Comparison of ENCODE assay signal across 14 cellular contexts in genomic region chr22:19610518-19611253, GRCh38.
DNase-seq lines count a peak whose midpoint lies in the region; ATAC-seq, FAIRE-seq and TF ChIP-seq lines count a peak whose summit lies in the region.
"Had no signal": no experiment of that assay in that cellular context is flagged by ENCODE, and none has a peak within 500 bp of the region (broad histone marks: within the 10 kb centered on the region; RNA-seq: fewer than 3 reads in every experiment).

No MANE protein-coding gene starts in this region.

- BruUV-seq in OCI-LY7 (replicated peaks; lab: Mats Ljungman, UMichigan) (no TSS peak), K562 (replicated peaks; lab: Mats Ljungman, UMichigan) (no TSS peak)

- no peaks in the 10 kb centered on the region for H3K9me3 Mint-ChIP-seq in activated CD4-positive, alpha-beta T cell treated with anti-CD3 and anti-CD28 coated beads, Interleukin-2, amount 10 ng/mL, durations not matched to agents 24 days and 14 days
- H3K9me3 Mint-ChIP-seq in stimulated activated memory B cell treated with anti-CD40 and anti-IgM and Interleukin-4, amounts not matched to agents 10 μg/mL and 1 μg/mL and 100 μg/mL, for 72 hours, result no peaks in the 10 kb centered on the region

- H3K4me3 ChIP-seq in OCI-LY7 (ENCODE audit: low read depth, low read length, poor library complexity, severe bottlenecking), result no peak overlapping the region
- no peak overlapping the region for H3K4me3 ChIP-seq in K562
- H3K4me3 ChIP-seq in ascending aorta, result no peak overlapping the region
- H3K4me3 ChIP-seq: esophagus muscularis mucosa, hepatocyte, lung had no signal

- peaks cover 87 to 95% of the 10 kb centered on the region in 2 experiments for H3K27me3 ChIP-seq in K562 (ENCODE audit: control insufficient read depth in 2 of 2, insufficient read depth in 2 of 2, low read length in 2 of 2)
- H3K27me3 ChIP-seq in ascending aorta, result no peaks in the 10 kb centered on the region

- H2AFZ ChIP-seq in OCI-LY7 (ENCODE audit: low read length) (no peak overlapping the region), K562 (ENCODE audit: low read depth, low read length) (no peak overlapping the region)
- H2AFZ ChIP-seq: hepatocyte had no signal

- ATAC-seq in K562 (peak; percentile 14), esophagus mucosa (no peak), Right ventricle myocardium inferior (no peak)
- ATAC-seq in stimulated activated memory B cell treated with anti-CD40 and anti-IgM and Interleukin-4, amounts not matched to agents 10 μg/mL and 1 μg/mL and 100 μg/mL, for 72 hours, result peak; percentile 61

- TF ChIP-seq EP300 in K562 (IDR thresholded peaks at IDR 0.05; ENCODE audit: low read length), result no peak

- intact Hi-C loops in activated CD4-positive, alpha-beta T cell treated with anti-CD3 and anti-CD28 coated beads, Interleukin-2, amount 10 ng/mL, durations not matched to agents 24 days and 14 days (cut with micrococcal nuclease), result loop anchor here (1.0 kb wide), 1 partner anchor 34 kb away; no protein-coding TSS in a partner anchor
- intact Hi-C loops in OCI-LY7 (cut with micrococcal nuclease; ENCODE audit: unreplicated experiment) (no loop called here), K562 (cut with micrococcal nuclease) (no loop called here), Right ventricle myocardium inferior (cut with DNase I) (no loop called here), ascending aorta (cut with DNase I) (no loop called here)

- no peak for FAIRE-seq in K562 (lab: Jason Lieb, UNC)

- no peaks in the 10 kb centered on the region for H4K20me1 ChIP-seq in OCI-LY7 (ENCODE audit: insufficient read depth, low read length)
- peaks cover 31% of the 10 kb centered on the region for H4K20me1 ChIP-seq in K562 (replicated peaks; ENCODE audit: control insufficient read depth, insufficient read depth, low read length)

- DNase-seq in activated CD4-positive, alpha-beta T cell treated with anti-CD3 and anti-CD28 coated beads, Interleukin-2, amount 10 ng/mL, durations not matched to agents 24 days and 14 days, result peak; percentile 63
- no peak for DNase-seq in activated CD4-positive, alpha-beta T cell treated with anti-CD3 and anti-CD28 coated beads for 4 hours
- DNase-seq in OCI-LY7 (ENCODE audit: low spot score) (peak; percentile 24), K562 (ENCODE audit: extremely low read depth in 1 of 4, low spot score in 3 of 4) (no peak), Right ventricle myocardium inferior (ENCODE audit: missing footprints) (no peak), ascending aorta (ENCODE audit: low spot score in 2 of 2) (no peak)
- DNase-seq: EL, nucleus accumbens had no signal

- H3K36me3 ChIP-seq in OCI-LY7 (ENCODE audit: insufficient read depth, low read length), result no peaks in the 10 kb centered on the region
- H3K36me3 ChIP-seq in K562 (ENCODE audit: control insufficient read depth, insufficient read depth, low read length), result no peaks in the 10 kb centered on the region
- no peaks in the 10 kb centered on the region for H3K36me3 ChIP-seq in ascending aorta
- H3K36me3 ChIP-seq: esophagus muscularis mucosa had no signal

- H3K4me1 ChIP-seq in OCI-LY7 (ENCODE audit: insufficient read depth, low read length, poor library complexity, severe bottlenecking), result peaks cover 37% of the 10 kb centered on the region
- peaks cover 0 to 24% of the 10 kb centered on the region in 2 experiments; a peak in 3 of 5 replicates for H3K4me1 ChIP-seq in K562 (replicated peaks in 1 of 2; ENCODE audit: control insufficient read depth in 2 of 2, insufficient read depth in 2 of 2, low read length in 2 of 2)
- H3K4me1 ChIP-seq in ascending aorta, result no peaks in the 10 kb centered on the region

- H3K79me2 ChIP-seq in OCI-LY7 (ENCODE audit: insufficient read depth, low read depth, low read length) (no peaks in the 10 kb centered on the region), K562 (ENCODE audit: control insufficient read depth, insufficient read depth, low read length) (no peaks in the 10 kb centered on the region)
- H3K79me2 ChIP-seq: hepatocyte had no signal

- peak overlapping the region; percentile 84 for H3K27ac Mint-ChIP-seq in activated CD4-positive, alpha-beta T cell treated with anti-CD3 and anti-CD28 coated beads, Interleukin-2, amount 10 ng/mL, durations not matched to agents 24 days and 14 days
- H3K27ac Mint-ChIP-seq in stimulated activated memory B cell treated with anti-CD40 and anti-IgM and Interleukin-4, amounts not matched to agents 10 μg/mL and 1 μg/mL and 100 μg/mL, for 72 hours, result no peak overlapping the region

- H3K36me3 Mint-ChIP-seq in activated CD4-positive, alpha-beta T cell treated with anti-CD3 and anti-CD28 coated beads, Interleukin-2, amount 10 ng/mL, durations not matched to agents 24 days and 14 days (ENCODE audit: low read depth), result no peaks in the 10 kb centered on the region
- H3K36me3 Mint-ChIP-seq in stimulated activated memory B cell treated with anti-CD40 and anti-IgM and Interleukin-4, amounts not matched to agents 10 μg/mL and 1 μg/mL and 100 μg/mL, for 72 hours, result no peaks in the 10 kb centered on the region

- 1% methylated on average over 14 of the region's 14 CpGs for WGBS in K562 (ENCODE audit: insufficient coverage, low coverage, missing lambda C conversion rate)

- H3K9me2 ChIP-seq in OCI-LY7 (ENCODE audit: insufficient read depth, low read length), result no peaks in the 10 kb centered on the region

- peak overlapping the region; percentile 26 for H3K4me3 Mint-ChIP-seq in activated CD4-positive, alpha-beta T cell treated with anti-CD3 and anti-CD28 coated beads, Interleukin-2, amount 10 ng/mL, durations not matched to agents 24 days and 14 days
- no peak overlapping the region for H3K4me3 Mint-ChIP-seq in stimulated activated memory B cell treated with anti-CD40 and anti-IgM and Interleukin-4, amounts not matched to agents 10 μg/mL and 1 μg/mL and 100 μg/mL, for 72 hours

- TF ChIP-seq RAD21 in K562 (CRISPR knock-in tag; conservative IDR thresholded peaks at IDR 0.05 in 1 of 2, IDR thresholded peaks at IDR 0.05 in 1 of 2), result no peak

- H3K4me1 Mint-ChIP-seq in activated CD4-positive, alpha-beta T cell treated with anti-CD3 and anti-CD28 coated beads, Interleukin-2, amount 10 ng/mL, durations not matched to agents 24 days and 14 days, result peaks cover 39% of the 10 kb centered on the region
- H3K4me1 Mint-ChIP-seq in stimulated activated memory B cell treated with anti-CD40 and anti-IgM and Interleukin-4, amounts not matched to agents 10 μg/mL and 1 μg/mL and 100 μg/mL, for 72 hours, result peaks cover 53% of the 10 kb centered on the region

- POLR2A ChIA-PET in OCI-LY7 (lab: Charles Lee), result interaction anchor here (0.7 kb wide), 1 partner anchor 187 kb away, joined by 3 read pairs; no protein-coding TSS in a partner anchor
- POLR2A ChIA-PET in K562 (lab: Yijun Ruan, JAX), result interaction anchor here (0.6 to 1.9 kb wide), 4 partner anchors 8 to 387 kb away, joined by 3 to 8 read pairs (median 6); partner anchors contain the start of genes CDC45 and UFD1

- H3K9me3 ChIP-seq in OCI-LY7 (ENCODE audit: low read length), result no peaks in the 10 kb centered on the region
- no peaks in the 10 kb centered on the region for H3K9me3 ChIP-seq in K562 (replicated peaks; ENCODE audit: control insufficient read depth, insufficient read depth, low read depth, low read length)
- no peaks in the 10 kb centered on the region for H3K9me3 ChIP-seq in ascending aorta
- H3K9me3 ChIP-seq: esophagus muscularis mucosa had no signal

- no peak for TF ChIP-seq POLR2A in K562 (conservative IDR thresholded peaks at IDR 0.05)

- peak overlapping the region in 1 of 2 experiments; percentile 28; a peak in 2 of 4 replicates for H3K9ac ChIP-seq in K562 (ENCODE audit: insufficient read depth in 1 of 2, low read depth in 2 of 2, low read length in 2 of 2)
- H3K9ac ChIP-seq: KMS-11 had no signal

- H3K4me2 ChIP-seq in OCI-LY7 (ENCODE audit: low read length), result peak overlapping the region; percentile 1; the same call in 1 of the 2 replicates
- no peak overlapping the region for H3K4me2 ChIP-seq in K562 (ENCODE audit: insufficient read depth, low read length)
- H3K4me2 ChIP-seq: hepatocyte, KMS-11 had no signal

- CTCF ChIA-PET in OCI-LY7 (lab: Charles Lee; ENCODE audit: unreplicated experiment) (interaction anchor here (0.6 kb wide), 1 partner anchor 8 kb away, joined by 3 read pairs; no protein-coding TSS in a partner anchor), K562 (lab: Yijun Ruan, JAX; ENCODE audit: low intra/inter-chr PET ratio) (no interaction called here)

- in situ Hi-C loops in K562 (cut with MboI), result no loop called here

- H3K27ac ChIP-seq in OCI-LY7 (ENCODE audit: low read depth, low read length, poor library complexity, severe bottlenecking) (no peak overlapping the region), K562 (ENCODE audit: extremely low read depth, low read depth, low read length) (no peak overlapping the region), ascending aorta (no peak overlapping the region)
- H3K27ac ChIP-seq: esophagus muscularis mucosa, hepatocyte, KMS-11 had no signal

- no peak for TF ChIP-seq CTCF in OCI-LY7 (conservative IDR thresholded peaks at IDR 0.05; ENCODE audit: low read length)
- TF ChIP-seq CTCF in K562 (IDR thresholded peaks at IDR 0.05 in 2 of 3, conservative IDR thresholded peaks at IDR 0.05 in 1 of 3; ENCODE audit: insufficient read depth in 2 of 3, low read depth in 1 of 3, low read length in 3 of 3), result no peak
- no peak for TF ChIP-seq CTCF in ascending aorta (IDR thresholded peaks at IDR 0.05)

- peaks cover 1% of the 10 kb centered on the region for H3K27me3 Mint-ChIP-seq in activated CD4-positive, alpha-beta T cell treated with anti-CD3 and anti-CD28 coated beads, Interleukin-2, amount 10 ng/mL, durations not matched to agents 24 days and 14 days
- H3K27me3 Mint-ChIP-seq in stimulated activated memory B cell treated with anti-CD40 and anti-IgM and Interleukin-4, amounts not matched to agents 10 μg/mL and 1 μg/mL and 100 μg/mL, for 72 hours, result peaks cover 63% of the 10 kb centered on the region

- no peaks in the 10 kb centered on the region for H3K9me1 ChIP-seq in K562 (ENCODE audit: control insufficient read depth, insufficient read depth, low read length)

Comparison
In these comparisons a context has a peak if more than half of its experiments do, and no peak if none do; other contexts are left out.
1. DNase-seq: peak in activated CD4-positive, alpha-beta T cell treated with anti-CD3 and anti-CD28 coated beads, Interleukin-2, amount 10 ng/mL, durations not matched to agents 24 days and 14 days (single experiment) and OCI-LY7 (single experiment); none in activated CD4-positive, alpha-beta T cell treated with anti-CD3 and anti-CD28 coated beads for 4 hours (0 of 2), K562 (0 of 4), Right ventricle myocardium inferior (single experiment) and ascending aorta (0 of 2).
2. ATAC-seq: peak in K562 (single experiment) and stimulated activated memory B cell treated with anti-CD40 and anti-IgM and Interleukin-4, amounts not matched to agents 10 μg/mL and 1 μg/mL and 100 μg/mL, for 72 hours (single experiment); none in esophagus mucosa (single experiment) and Right ventricle myocardium inferior (single experiment).